ENCODE assay signal across 19 cellular contexts in genomic region chr1:35629051-35629450, GRCh38. TPM values are rescaled to one million over a fixed set of nuclear protein-coding genes. Genes with fewer than 3 reads are reported as not detected.
"Had no signal": no experiment of that assay in that cellular context is flagged by ENCODE, and none has a peak within 500 bp of the region (broad histone marks: within the 10 kb centered on the region; RNA-seq: fewer than 3 reads in every experiment).

No MANE protein-coding gene starts in this region.

- H3K4me1 Mint-ChIP-seq: nephron progenitor cell; stimulated activated naive B cell treated with anti-CD40 and anti-IgM and Interleukin-4, amounts not matched to agents 10 μg/mL and 1 μg/mL and 100 μg/mL, for 72 hours had no signal

- H3K4me3 ChIP-seq: esophagus muscularis mucosa, spleen, thoracic aorta, upper lobe of left lung had no signal

- H3K27me3 ChIP-seq: esophagus muscularis mucosa, spleen, upper lobe of left lung had no signal

- ATAC-seq: activated CD4-positive, CD25-positive, alpha-beta regulatory T cell treated with anti-CD3 and anti-CD28 coated beads, Interleukin-2, amount 50 U/mL, for 24 hours; stimulated activated naive B cell treated with anti-CD40 and anti-IgM and Interleukin-4, amounts not matched to agents 10 μg/mL and 1 μg/mL and 100 μg/mL, for 72 hours had no signal

- H3K27ac ChIP-seq: esophagus muscularis mucosa, thoracic aorta, upper lobe of left lung had no signal

- H3K9me3 ChIP-seq: esophagus muscularis mucosa, spleen, thoracic aorta, upper lobe of left lung had no signal

- H3K4me3 Mint-ChIP-seq: activated naive CD8-positive, alpha-beta T cell; dendritic cell treated with granulocyte-macrophage colony-stimulating factor and Interleukin-4, amounts not matched to agents 40 ng/mL and 50 ng/mL, for 4 days; nephron progenitor cell; stimulated activated naive B cell treated with anti-CD40 and anti-IgM and Interleukin-4, amounts not matched to agents 10 μg/mL and 1 μg/mL and 100 μg/mL, for 72 hours had no signal

- H3K27ac Mint-ChIP-seq: activated naive CD8-positive, alpha-beta T cell; dendritic cell treated with granulocyte-macrophage colony-stimulating factor and Interleukin-4, amounts not matched to agents 40 ng/mL and 50 ng/mL, for 4 days; nephron progenitor cell; stimulated activated naive B cell treated with anti-CD40 and anti-IgM and Interleukin-4, amounts not matched to agents 10 μg/mL and 1 μg/mL and 100 μg/mL, for 72 hours had no signal

- H3K27me3 Mint-ChIP-seq: activated naive CD8-positive, alpha-beta T cell; dendritic cell treated with granulocyte-macrophage colony-stimulating factor and Interleukin-4, amounts not matched to agents 40 ng/mL and 50 ng/mL, for 4 days; stimulated activated naive B cell treated with anti-CD40 and anti-IgM and Interleukin-4, amounts not matched to agents 10 μg/mL and 1 μg/mL and 100 μg/mL, for 72 hours had no signal

- DNase-seq: activated CD4-positive, alpha-beta T cell treated with anti-CD3 and anti-CD28 coated beads, Interleukin-2, amount 50 U/mL, for 1 hour; activated CD8-positive, alpha-beta memory T cell treated with anti-CD3 and anti-CD28 coated beads, Interleukin-2, amount 50 U/mL, for 4 hours; activated gamma-delta T cell; activated T-cell treated with anti-CD3 and anti-CD28 coated beads, Interleukin-2, amount 50 U/mL, for 48 hours; effector CD8-positive, alpha-beta T cell; nephron progenitor cell; nucleus accumbens; posterior cingulate gyrus; retina; spleen; stimulated activated naive B cell treated with anti-CD40 and anti-IgM and Interleukin-4, amounts not matched to agents 10 μg/mL and 1 μg/mL and 100 μg/mL, for 72 hours; T1000; upper lobe of left lung had no signal

- H3K9me3 Mint-ChIP-seq: dendritic cell treated with granulocyte-macrophage colony-stimulating factor and Interleukin-4, amounts not matched to agents 40 ng/mL and 50 ng/mL, for 4 days; nephron progenitor cell; stimulated activated naive B cell treated with anti-CD40 and anti-IgM and Interleukin-4, amounts not matched to agents 10 μg/mL and 1 μg/mL and 100 μg/mL, for 72 hours had no signal

RNA-seq across cellular contexts. Expression of gene TFAP2E, which starts 55.9 kb away (rescaled TPM):
- total RNA-seq: myocyte had no signal
